ENCODE assay signal across 1 cellular context in the genomic region with DNA sequence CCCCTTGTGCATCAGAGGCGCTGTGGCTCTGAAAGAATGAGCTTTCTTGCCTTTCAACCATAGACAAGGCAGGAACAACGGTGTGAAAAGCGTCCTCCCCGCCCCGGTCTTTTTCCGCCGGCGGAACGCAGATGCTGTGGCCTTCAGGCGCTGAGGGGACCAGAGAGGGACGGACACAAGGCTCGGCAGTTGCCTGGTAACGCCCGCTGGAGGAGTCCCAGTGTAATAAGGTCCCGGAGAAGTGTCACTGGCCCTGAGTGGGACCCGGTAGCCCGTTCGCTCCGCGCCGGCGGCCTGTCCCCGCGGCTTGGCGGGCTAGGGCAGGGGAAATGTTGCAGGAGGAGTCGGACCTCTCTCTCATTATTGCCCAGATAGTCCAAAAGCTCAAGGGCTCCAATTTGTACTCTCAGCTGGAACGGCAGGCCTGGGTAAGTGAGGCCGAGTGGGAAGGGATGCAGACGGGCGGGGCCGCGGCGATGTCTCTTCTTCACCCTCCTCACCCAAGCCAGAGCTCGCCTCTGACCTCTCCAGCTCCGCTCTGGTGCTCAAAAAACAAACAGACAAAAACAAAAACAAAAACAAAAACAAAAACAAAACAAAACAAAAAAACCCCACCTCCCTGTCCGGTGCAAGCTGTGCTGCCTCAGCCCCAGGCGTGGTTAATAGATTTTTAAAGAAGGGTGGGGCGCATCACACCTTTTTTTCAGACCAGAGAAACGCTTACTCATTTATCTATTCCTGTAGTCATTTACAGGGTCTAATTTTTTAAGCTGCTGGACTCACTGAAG.
TF ChIP-seq lines count a peak whose summit lies in the region.

A gene with protein sequence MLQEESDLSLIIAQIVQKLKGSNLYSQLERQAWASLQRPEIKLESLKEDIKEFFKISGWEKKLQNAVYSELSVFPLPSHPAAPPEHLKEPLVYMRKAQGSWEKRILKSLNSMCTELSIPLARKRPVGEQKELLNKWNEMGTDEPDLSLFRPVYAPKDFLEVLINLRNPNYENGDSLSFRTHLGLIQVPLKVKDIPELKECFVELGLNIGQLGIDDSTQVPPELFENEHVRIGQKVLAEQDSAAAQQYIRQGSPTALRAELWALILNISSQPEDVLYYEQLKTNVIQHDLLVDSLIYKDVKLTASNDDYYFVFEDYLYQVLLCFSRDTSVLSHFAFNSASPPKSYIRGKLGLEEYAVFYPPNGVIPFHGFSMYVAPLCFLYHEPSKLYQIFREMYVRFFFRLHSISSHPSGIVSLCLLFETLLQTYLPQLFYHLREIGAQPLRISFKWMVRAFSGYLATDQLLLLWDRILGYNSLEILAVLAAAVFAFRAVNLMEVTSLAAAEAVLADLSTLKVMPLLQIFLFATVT (plus strand): TSS at position 220 of the 788 bp plus-strand sequence. CDS start 110 bp downstream, at position 330.

TF ChIP-seq in HEK293, 187 proteins besides CTCF, POLR2A, EP300 and RAD21 (continued from another document and continues in another):
- TF ChIP-seq, protein P1, sequence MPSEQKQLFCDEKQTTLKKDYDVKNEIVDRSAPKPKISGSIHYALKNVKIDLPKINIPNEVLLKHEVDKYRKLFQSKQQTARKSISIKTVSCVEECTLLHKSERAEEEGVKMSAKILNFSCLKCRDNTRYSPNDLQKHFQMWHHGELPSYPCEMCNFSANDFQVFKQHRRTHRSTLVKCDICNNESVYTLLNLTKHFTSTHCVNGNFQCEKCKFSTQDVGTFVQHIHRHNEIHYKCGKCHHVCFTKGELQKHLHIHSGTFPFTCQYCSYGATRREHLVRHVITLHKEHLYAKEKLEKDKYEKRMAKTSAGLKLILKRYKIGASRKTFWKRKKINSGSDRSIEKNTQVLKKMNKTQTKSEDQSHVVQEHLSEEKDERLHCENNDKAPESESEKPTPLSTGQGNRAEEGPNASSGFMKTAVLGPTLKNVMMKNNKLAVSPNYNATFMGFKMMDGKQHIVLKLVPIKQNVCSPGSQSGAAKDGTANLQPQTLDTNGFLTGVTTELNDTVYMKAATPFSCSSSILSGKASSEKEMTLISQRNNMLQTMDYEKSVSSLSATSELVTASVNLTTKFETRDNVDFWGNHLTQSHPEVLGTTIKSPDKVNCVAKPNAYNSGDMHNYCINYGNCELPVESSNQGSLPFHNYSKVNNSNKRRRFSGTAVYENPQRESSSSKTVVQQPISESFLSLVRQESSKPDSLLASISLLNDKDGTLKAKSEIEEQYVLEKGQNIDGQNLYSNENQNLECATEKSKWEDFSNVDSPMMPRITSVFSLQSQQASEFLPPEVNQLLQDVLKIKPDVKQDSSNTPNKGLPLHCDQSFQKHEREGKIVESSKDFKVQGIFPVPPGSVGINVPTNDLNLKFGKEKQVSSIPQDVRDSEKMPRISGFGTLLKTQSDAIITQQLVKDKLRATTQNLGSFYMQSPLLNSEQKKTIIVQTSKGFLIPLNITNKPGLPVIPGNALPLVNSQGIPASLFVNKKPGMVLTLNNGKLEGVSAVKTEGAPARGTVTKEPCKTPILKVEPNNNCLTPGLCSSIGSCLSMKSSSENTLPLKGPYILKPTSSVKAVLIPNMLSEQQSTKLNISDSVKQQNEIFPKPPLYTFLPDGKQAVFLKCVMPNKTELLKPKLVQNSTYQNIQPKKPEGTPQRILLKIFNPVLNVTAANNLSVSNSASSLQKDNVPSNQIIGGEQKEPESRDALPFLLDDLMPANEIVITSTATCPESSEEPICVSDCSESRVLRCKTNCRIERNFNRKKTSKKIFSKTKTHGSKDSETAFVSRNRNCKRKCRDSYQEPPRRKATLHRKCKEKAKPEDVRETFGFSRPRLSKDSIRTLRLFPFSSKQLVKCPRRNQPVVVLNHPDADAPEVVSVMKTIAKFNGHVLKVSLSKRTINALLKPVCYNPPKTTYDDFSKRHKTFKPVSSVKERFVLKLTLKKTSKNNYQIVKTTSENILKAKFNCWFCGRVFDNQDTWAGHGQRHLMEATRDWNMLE (tag by site-specific recombination; conservative IDR thresholded peaks at IDR 0.05; ENCODE audit: low read depth), result peak; percentile 89
- TF ChIP-seq KLF8 (tag by site-specific recombination; IDR thresholded peaks at IDR 0.05) (peak; percentile 96), ZBTB7A (tag by site-specific recombination; IDR thresholded peaks at IDR 0.05; ENCODE audit: low read depth) (no peak; the same call in 1 of the 2 replicates), ZNF175 (tag by site-specific recombination; IDR thresholded peaks at IDR 0.05) (no peak), ZNF776 (tag by site-specific recombination; IDR thresholded peaks at IDR 0.05; ENCODE audit: borderline replicate concordance) (no peak), ZNF239 (tag by site-specific recombination; IDR thresholded peaks at IDR 0.05) (no peak), ZNF837 (tag by site-specific recombination; IDR thresholded peaks at IDR 0.05) (no peak), ZBTB21 (tag by site-specific recombination; IDR thresholded peaks at IDR 0.05) (0 out of 2 replicates have a peak, but pooled peaks have one; percentile 49), TCF7L2 (IDR thresholded peaks at IDR 0.05; ENCODE audit: borderline replicate concordance, low read depth, low read length) (no peak), ZNF548 (tag by site-specific recombination; IDR thresholded peaks at IDR 0.05) (no peak), WT1 (tag by site-specific recombination; IDR thresholded peaks at IDR 0.05) (peak; percentile 16; the same call in 1 of the 2 replicates), ZNF473 (tag by site-specific recombination; IDR thresholded peaks at IDR 0.05) (no peak), ZNF658 (tag by site-specific recombination; IDR thresholded peaks at IDR 0.05) (no peak), ZNF10 (tag by site-specific recombination; IDR thresholded peaks at IDR 0.05) (no peak), ZNF335 (tag by site-specific recombination; conservative IDR thresholded peaks at IDR 0.05) (peak; percentile 84), ZNF169 (tag by site-specific recombination; IDR thresholded peaks at IDR 0.05) (no peak), SP7 (tag by site-specific recombination; IDR thresholded peaks at IDR 0.05) (peak; percentile 84), ZNF777 (tag by site-specific recombination; IDR thresholded peaks at IDR 0.05; ENCODE audit: borderline replicate concordance) (peak; percentile 71)
- TF ChIP-seq, protein P2, sequence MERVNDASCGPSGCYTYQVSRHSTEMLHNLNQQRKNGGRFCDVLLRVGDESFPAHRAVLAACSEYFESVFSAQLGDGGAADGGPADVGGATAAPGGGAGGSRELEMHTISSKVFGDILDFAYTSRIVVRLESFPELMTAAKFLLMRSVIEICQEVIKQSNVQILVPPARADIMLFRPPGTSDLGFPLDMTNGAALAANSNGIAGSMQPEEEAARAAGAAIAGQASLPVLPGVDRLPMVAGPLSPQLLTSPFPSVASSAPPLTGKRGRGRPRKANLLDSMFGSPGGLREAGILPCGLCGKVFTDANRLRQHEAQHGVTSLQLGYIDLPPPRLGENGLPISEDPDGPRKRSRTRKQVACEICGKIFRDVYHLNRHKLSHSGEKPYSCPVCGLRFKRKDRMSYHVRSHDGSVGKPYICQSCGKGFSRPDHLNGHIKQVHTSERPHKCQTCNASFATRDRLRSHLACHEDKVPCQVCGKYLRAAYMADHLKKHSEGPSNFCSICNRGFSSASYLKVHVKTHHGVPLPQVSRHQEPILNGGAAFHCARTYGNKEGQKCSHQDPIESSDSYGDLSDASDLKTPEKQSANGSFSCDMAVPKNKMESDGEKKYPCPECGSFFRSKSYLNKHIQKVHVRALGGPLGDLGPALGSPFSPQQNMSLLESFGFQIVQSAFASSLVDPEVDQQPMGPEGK (tag by site-specific recombination; IDR thresholded peaks at IDR 0.05), result peak; percentile 64
- TF ChIP-seq, protein P3, sequence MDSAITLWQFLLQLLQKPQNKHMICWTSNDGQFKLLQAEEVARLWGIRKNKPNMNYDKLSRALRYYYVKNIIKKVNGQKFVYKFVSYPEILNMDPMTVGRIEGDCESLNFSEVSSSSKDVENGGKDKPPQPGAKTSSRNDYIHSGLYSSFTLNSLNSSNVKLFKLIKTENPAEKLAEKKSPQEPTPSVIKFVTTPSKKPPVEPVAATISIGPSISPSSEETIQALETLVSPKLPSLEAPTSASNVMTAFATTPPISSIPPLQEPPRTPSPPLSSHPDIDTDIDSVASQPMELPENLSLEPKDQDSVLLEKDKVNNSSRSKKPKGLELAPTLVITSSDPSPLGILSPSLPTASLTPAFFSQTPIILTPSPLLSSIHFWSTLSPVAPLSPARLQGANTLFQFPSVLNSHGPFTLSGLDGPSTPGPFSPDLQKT (IDR thresholded peaks at IDR 0.05; ENCODE audit: borderline replicate concordance, low read depth, low read length), result no peak
- TF ChIP-seq, protein P4, sequence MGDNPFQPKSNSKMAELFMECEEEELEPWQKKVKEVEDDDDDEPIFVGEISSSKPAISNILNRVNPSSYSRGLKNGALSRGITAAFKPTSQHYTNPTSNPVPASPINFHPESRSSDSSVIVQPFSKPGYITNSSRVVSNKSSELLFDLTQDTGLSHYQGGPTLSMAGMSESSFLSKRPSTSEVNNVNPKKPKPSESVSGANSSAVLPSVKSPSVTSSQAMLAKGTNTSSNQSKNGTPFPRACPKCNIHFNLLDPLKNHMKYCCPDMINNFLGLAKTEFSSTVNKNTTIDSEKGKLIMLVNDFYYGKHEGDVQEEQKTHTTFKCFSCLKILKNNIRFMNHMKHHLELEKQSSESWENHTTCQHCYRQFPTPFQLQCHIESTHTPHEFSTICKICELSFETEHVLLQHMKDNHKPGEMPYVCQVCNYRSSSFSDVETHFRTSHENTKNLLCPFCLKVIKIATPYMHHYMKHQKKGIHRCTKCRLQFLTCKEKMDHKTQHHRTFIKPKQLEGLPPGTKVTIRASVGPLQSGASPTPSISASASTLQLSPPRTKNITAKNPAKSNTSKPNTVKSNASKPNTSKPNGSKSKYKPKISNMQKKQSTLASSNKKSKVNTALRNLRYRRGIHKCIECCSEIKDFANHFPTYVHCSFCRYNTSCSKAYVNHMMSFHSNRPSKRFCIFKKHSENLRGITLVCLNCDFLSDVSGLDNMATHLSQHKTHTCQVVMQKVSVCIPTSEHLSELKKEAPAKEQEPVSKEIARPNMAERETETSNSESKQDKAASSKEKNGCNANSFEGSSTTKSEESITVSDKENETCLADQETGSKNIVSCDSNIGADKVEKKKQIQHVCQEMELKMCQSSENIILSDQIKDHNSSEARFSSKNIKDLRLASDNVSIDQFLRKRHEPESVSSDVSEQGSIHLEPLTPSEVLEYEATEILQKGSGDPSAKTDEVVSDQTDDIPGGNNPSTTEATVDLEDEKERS (tag by site-specific recombination; IDR thresholded peaks at IDR 0.05), result peak; percentile 53; the same call in 1 of the 2 replicates
- TF ChIP-seq, protein P5, sequence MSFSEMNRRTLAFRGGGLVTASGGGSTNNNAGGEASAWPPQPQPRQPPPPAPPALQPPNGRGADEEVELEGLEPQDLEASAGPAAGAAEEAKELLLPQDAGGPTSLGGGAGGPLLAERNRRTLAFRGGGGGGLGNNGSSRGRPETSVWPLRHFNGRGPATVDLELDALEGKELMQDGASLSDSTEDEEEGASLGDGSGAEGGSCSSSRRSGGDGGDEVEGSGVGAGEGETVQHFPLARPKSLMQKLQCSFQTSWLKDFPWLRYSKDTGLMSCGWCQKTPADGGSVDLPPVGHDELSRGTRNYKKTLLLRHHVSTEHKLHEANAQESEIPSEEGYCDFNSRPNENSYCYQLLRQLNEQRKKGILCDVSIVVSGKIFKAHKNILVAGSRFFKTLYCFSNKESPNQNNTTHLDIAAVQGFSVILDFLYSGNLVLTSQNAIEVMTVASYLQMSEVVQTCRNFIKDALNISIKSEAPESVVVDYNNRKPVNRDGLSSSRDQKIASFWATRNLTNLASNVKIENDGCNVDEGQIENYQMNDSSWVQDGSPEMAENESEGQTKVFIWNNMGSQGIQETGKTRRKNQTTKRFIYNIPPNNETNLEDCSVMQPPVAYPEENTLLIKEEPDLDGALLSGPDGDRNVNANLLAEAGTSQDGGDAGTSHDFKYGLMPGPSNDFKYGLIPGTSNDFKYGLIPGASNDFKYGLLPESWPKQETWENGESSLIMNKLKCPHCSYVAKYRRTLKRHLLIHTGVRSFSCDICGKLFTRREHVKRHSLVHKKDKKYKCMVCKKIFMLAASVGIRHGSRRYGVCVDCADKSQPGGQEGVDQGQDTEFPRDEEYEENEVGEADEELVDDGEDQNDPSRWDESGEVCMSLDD (tag by site-specific recombination; IDR thresholded peaks at IDR 0.05), result no peak
- TF ChIP-seq, protein P6, sequence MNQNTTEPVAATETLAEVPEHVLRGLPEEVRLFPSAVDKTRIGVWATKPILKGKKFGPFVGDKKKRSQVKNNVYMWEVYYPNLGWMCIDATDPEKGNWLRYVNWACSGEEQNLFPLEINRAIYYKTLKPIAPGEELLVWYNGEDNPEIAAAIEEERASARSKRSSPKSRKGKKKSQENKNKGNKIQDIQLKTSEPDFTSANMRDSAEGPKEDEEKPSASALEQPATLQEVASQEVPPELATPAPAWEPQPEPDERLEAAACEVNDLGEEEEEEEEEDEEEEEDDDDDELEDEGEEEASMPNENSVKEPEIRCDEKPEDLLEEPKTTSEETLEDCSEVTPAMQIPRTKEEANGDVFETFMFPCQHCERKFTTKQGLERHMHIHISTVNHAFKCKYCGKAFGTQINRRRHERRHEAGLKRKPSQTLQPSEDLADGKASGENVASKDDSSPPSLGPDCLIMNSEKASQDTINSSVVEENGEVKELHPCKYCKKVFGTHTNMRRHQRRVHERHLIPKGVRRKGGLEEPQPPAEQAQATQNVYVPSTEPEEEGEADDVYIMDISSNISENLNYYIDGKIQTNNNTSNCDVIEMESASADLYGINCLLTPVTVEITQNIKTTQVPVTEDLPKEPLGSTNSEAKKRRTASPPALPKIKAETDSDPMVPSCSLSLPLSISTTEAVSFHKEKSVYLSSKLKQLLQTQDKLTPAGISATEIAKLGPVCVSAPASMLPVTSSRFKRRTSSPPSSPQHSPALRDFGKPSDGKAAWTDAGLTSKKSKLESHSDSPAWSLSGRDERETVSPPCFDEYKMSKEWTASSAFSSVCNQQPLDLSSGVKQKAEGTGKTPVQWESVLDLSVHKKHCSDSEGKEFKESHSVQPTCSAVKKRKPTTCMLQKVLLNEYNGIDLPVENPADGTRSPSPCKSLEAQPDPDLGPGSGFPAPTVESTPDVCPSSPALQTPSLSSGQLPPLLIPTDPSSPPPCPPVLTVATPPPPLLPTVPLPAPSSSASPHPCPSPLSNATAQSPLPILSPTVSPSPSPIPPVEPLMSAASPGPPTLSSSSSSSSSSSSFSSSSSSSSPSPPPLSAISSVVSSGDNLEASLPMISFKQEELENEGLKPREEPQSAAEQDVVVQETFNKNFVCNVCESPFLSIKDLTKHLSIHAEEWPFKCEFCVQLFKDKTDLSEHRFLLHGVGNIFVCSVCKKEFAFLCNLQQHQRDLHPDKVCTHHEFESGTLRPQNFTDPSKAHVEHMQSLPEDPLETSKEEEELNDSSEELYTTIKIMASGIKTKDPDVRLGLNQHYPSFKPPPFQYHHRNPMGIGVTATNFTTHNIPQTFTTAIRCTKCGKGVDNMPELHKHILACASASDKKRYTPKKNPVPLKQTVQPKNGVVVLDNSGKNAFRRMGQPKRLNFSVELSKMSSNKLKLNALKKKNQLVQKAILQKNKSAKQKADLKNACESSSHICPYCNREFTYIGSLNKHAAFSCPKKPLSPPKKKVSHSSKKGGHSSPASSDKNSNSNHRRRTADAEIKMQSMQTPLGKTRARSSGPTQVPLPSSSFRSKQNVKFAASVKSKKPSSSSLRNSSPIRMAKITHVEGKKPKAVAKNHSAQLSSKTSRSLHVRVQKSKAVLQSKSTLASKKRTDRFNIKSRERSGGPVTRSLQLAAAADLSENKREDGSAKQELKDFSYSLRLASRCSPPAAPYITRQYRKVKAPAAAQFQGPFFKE (tag by site-specific recombination; IDR thresholded peaks at IDR 0.05; ENCODE audit: borderline replicate concordance), result no peak
